8 cellular contexts compared by ENCODE assay signal in the genomic region with DNA sequence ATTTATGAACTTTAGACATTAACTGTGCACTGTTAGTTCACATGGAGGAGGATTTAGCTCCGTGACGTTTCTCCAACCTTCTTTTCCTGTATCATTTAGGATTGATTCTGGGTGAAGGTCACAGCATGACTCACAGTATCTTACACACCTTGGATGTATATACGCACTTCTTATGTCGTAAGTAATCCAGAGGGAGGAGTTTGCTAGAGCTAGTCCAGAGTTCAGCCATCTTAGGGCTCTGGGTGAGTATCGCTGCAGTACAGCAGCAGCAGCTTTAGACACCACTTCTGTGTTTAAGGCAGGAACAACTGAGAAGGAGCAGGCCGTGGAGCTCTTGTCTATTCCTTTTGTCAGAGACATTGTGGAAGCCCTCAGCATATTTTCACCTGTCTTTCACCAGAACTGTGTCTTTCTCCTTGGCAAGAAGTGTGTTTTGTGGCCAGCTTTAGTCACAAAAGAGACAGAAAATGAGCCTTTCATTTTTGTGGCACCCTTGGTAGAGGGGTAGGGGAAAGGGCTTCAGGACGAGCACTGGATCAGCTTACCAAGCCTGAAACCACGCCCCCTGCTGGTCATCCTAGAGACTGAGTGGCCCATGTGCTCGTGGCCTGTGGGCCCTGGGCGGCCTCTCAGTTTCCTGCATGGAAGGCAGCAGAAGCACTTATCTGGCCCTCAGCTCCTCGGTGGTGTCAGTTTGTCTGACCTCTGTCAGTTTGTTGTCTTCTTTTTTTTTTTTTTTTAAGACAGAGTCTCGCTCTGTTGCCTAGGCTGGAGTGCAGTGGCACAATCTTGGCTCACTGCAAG.
DNase-seq lines count a peak whose midpoint lies in the region; ATAC-seq and TF ChIP-seq lines count a peak whose summit lies in the region.

No MANE protein-coding gene starts in this region.

- ATAC-seq in HCT116 (peak; percentile 52), HG02973 (IDR thresholded peaks at IDR 0.05; ENCODE audit: unreplicated experiment) (no peak)
- peak; percentile 55 to 65 for ATAC-seq in activated T-cell treated with anti-CD3 and anti-CD28 coated beads, Interleukin-2, amount 50 U/mL, for 72 hours (replicated peaks in 1 of 2)

- H3K4ac ChIP-seq in trophoblast cell (ENCODE audit: low read depth, low read length) = no peak overlapping the region

- TF ChIP-seq POLR2A in HCT116 (IDR thresholded peaks at IDR 0.05; ENCODE audit: borderline replicate concordance, extremely low read depth, insufficient read depth, insufficient read length) (no peak), uterus (IDR thresholded peaks at IDR 0.05) (no peak)

- H3K4me2 ChIP-seq in HCT116 (ENCODE audit: low read length) (peak overlapping the region; percentile 33), trophoblast cell (ENCODE audit: low read length) (no peak overlapping the region)

- no peak overlapping the region for H3K27ac ChIP-seq in HCT116 (ENCODE audit: low read depth, low read length)
- H3K27ac ChIP-seq in trophoblast cell (ENCODE audit: low read depth, low read length) = no peak overlapping the region
- no peak overlapping the region for H3K27ac ChIP-seq in uterus

- H3K4me3 Mint-ChIP-seq in activated T-cell treated with anti-CD3 and anti-CD28 coated beads, Interleukin-2, amount 50 U/mL, for 72 hours = no peak overlapping the region

- H3K9me3 ChIP-seq in HCT116 (ENCODE audit: control insufficient read depth in 1 of 2, insufficient read depth in 1 of 2, low read depth in 1 of 2, low read length in 2 of 2) = no peaks in the 10 kb centered on the region
- H3K9me3 ChIP-seq in trophoblast cell (ENCODE audit: insufficient read depth, low read depth, low read length) = peaks cover 2% of the 10 kb centered on the region
- no peaks in the 10 kb centered on the region for H3K9me3 ChIP-seq in uterus

- no peak overlapping the region for H4K12ac ChIP-seq in trophoblast cell (ENCODE audit: low read depth, low read length)

- no peak for TF ChIP-seq RAD21 in HCT116 (IDR thresholded peaks at IDR 0.05; ENCODE audit: low read depth)

- BruUV-seq in HCT116 (replicated peaks; lab: Mats Ljungman, UMichigan) = no TSS peak

- H2AK5ac ChIP-seq in trophoblast cell (ENCODE audit: low read length) = no peak overlapping the region

- H3K9ac ChIP-seq in HCT116 (ENCODE audit: low read length) (no peak overlapping the region), trophoblast cell (ENCODE audit: low read length) (no peak overlapping the region)

- no peaks in the 10 kb centered on the region for H3K79me2 ChIP-seq in HCT116 (ENCODE audit: insufficient read depth, low read length)
- H3K79me2 ChIP-seq in trophoblast cell (ENCODE audit: control insufficient read depth, insufficient read depth, low read length, poor library complexity) = no peaks in the 10 kb centered on the region

- H3K36me3 ChIP-seq in HCT116 (ENCODE audit: control insufficient read depth in 1 of 2, insufficient read depth in 2 of 2, low read length in 2 of 2) (no peaks in the 10 kb centered on the region), trophoblast cell (ENCODE audit: control insufficient read depth in 1 of 2, insufficient read depth in 2 of 2, low read length in 2 of 2) (peaks cover 7 to 11% of the 10 kb centered on the region in 2 experiments), uterus (no peaks in the 10 kb centered on the region)

- no peaks in the 10 kb centered on the region for H3K27me3 ChIP-seq in HCT116 (ENCODE audit: insufficient read depth, low read length)
- H3K27me3 ChIP-seq in trophoblast cell (ENCODE audit: insufficient read depth, low read length) = no peaks in the 10 kb centered on the region
- no peaks in the 10 kb centered on the region for H3K27me3 ChIP-seq in uterus

- H3K23ac ChIP-seq in trophoblast cell (ENCODE audit: low read length) = no peak overlapping the region

- TF ChIP-seq CTCF in HCT116 (IDR thresholded peaks at IDR 0.05 in 2 of 3, conservative IDR thresholded peaks at IDR 0.05 in 1 of 3; ENCODE audit: borderline replicate concordance in 1 of 3, insufficient read depth in 1 of 3, low read depth in 2 of 3, low read length in 2 of 3) (peak; percentile 24 to 80 (median 79); a peak in 4 of 6 replicates), foreskin fibroblast (IDR thresholded peaks at IDR 0.05; ENCODE audit: low read depth, low read length) (peak; percentile 65), uterus (IDR thresholded peaks at IDR 0.05) (peak; percentile 54 to 72 (median 60))

- no peaks in the 10 kb centered on the region for H4K20me1 ChIP-seq in HCT116 (ENCODE audit: insufficient read depth)

- no peak overlapping the region for H2BK120ac ChIP-seq in trophoblast cell (ENCODE audit: insufficient read depth, low read length, poor library complexity)

- DNase-seq in CD1c-positive myeloid dendritic cell (ENCODE audit: extremely low spot score) (peak; percentile 80), HCT116 (ENCODE audit: low read depth, low spot score) (peak; percentile 52), RKO (ENCODE audit: low spot score) (peak; percentile 50), foreskin fibroblast (peak; percentile 41 to 78), trophoblast cell (peak; percentile 56 to 80), uterus (peak; percentile 61 to 72)
- peak; percentile 71 to 76 for DNase-seq in activated T-cell treated with anti-CD3 and anti-CD28 coated beads, Interleukin-2, amount 50 U/mL, for 72 hours

- H3K4me1 ChIP-seq in HCT116 (ENCODE audit: control insufficient read depth in 1 of 2, insufficient read depth in 2 of 2, low read length in 2 of 2) = peaks cover 10 to 24% of the 10 kb centered on the region in 2 experiments; a peak in 3 of 4 replicates
- no peaks in the 10 kb centered on the region for H3K4me1 ChIP-seq in trophoblast cell (ENCODE audit: control insufficient read depth in 1 of 2, insufficient read depth in 2 of 2, low read length in 2 of 2)
- no peaks in the 10 kb centered on the region for H3K4me1 ChIP-seq in uterus

- RAD21 ChIA-PET in HCT116 (lab: Charles Lee; ENCODE audit: low non-redundant PET in 1 of 2, low total read pairs in 2 of 2, uncharacterized antibody in 2 of 2, unreplicated experiment in 2 of 2) = interaction anchor here in 1 of 2 experiments (0.7 to 1.5 kb wide), 4 partner anchors 13 to 151 kb away, joined by 3 to 5 read pairs (median 4); a partner anchor contains a TSS

- H3K9me2 ChIP-seq in HCT116 (ENCODE audit: insufficient read depth) = no peaks in the 10 kb centered on the region

- H3K36me3 Mint-ChIP-seq in activated T-cell treated with anti-CD3 and anti-CD28 coated beads, Interleukin-2, amount 50 U/mL, for 72 hours (ENCODE audit: insufficient read depth in 2 of 2) = peaks cover 0 to 1% of the 10 kb centered on the region in 2 donors

- H4K91ac ChIP-seq in trophoblast cell (ENCODE audit: low read depth, low read length) = no peak overlapping the region

- H2AFZ ChIP-seq in HCT116 (ENCODE audit: low read depth, low read length, poor library complexity, severe bottlenecking) (no peak overlapping the region), trophoblast cell (ENCODE audit: insufficient read depth, low read length, poor library complexity) (no peak overlapping the region)

- intact Hi-C loops in HCT116 (cut with micrococcal nuclease) = loop anchor here (10.0 kb wide), 1 partner anchor 624 kb away; no protein-coding TSS in a partner anchor
- intact Hi-C loops in uterus (cut with DNase I; ENCODE audit: low total_unique reads) = loop anchor here (5.0 to 10.0 kb wide), 2 partner anchors 64 to 191 kb away; a partner anchor contains a TSS

- H3K4me3 ChIP-seq in HCT116 (replicated peaks in 1 of 2; ENCODE audit: low read depth in 1 of 2, low read length in 2 of 2) = no peak overlapping the region
- H3K4me3 ChIP-seq in foreskin fibroblast (ENCODE audit: low read depth in 1 of 2, low read length in 2 of 2) = no peak overlapping the region
- no peak overlapping the region for H3K4me3 ChIP-seq in trophoblast cell (ENCODE audit: low read depth, low read length)
- H3K4me3 ChIP-seq in uterus = no peak overlapping the region

- H3K14ac ChIP-seq in trophoblast cell (ENCODE audit: low read length) = no peak overlapping the region

- H4K8ac ChIP-seq in trophoblast cell (ENCODE audit: low read depth, low read length) = no peak overlapping the region

- no peak overlapping the region for H3K27ac Mint-ChIP-seq in activated T-cell treated with anti-CD3 and anti-CD28 coated beads, Interleukin-2, amount 50 U/mL, for 72 hours

- CTCF ChIA-PET in HCT116 (lab: Charles Lee) = interaction anchor here (0.6 to 5.7 kb wide), 32 partner anchors 10 to 681 kb away, joined by 3 to 120 read pairs (median 4); a partner anchor contains a TSS

- no CpG with 5 or more reads among the region's 12 CpGs for WGBS in trophoblast cell (ENCODE audit: extremely low coverage, insufficient coverage, insufficient read length)

- H3K27me3 Mint-ChIP-seq in activated T-cell treated with anti-CD3 and anti-CD28 coated beads, Interleukin-2, amount 50 U/mL, for 72 hours (ENCODE audit: low read depth) = no peaks in the 10 kb centered on the region

- no peaks in the 10 kb centered on the region for H3K9me3 Mint-ChIP-seq in activated T-cell treated with anti-CD3 and anti-CD28 coated beads, Interleukin-2, amount 50 U/mL, for 72 hours

- peaks cover 9% of the 10 kb centered on the region for H3K4me1 Mint-ChIP-seq in activated T-cell treated with anti-CD3 and anti-CD28 coated beads, Interleukin-2, amount 50 U/mL, for 72 hours (ENCODE audit: low read depth)

- H3K18ac ChIP-seq in trophoblast cell (ENCODE audit: low read length) = no peak overlapping the region

- no peak overlapping the region for H2BK12ac ChIP-seq in trophoblast cell (ENCODE audit: low read length)

- no peaks in the 10 kb centered on the region for H3K79me1 ChIP-seq in trophoblast cell (ENCODE audit: low read length)

- no peak overlapping the region for H2BK5ac ChIP-seq in trophoblast cell (ENCODE audit: low read depth, low read length, poor library complexity)

- POLR2A ChIA-PET in HCT116 (lab: Charles Lee) = interaction anchor here (1.0 kb wide), 1 partner anchor 10 kb away, joined by 3 read pairs; no protein-coding TSS in a partner anchor

TF ChIP-seq in HCT116, 20 proteins besides CTCF, POLR2A, EP300 and RAD21 (continues in another document):
- no peak for TF ChIP-seq EGR1 (IDR thresholded peaks at IDR 0.05; ENCODE audit: low read depth)
- no peak for TF ChIP-seq TCF7L2 (IDR thresholded peaks at IDR 0.05; ENCODE audit: borderline replicate concordance, extremely low read depth, insufficient read depth, insufficient read length)
- TF ChIP-seq, protein P1, sequence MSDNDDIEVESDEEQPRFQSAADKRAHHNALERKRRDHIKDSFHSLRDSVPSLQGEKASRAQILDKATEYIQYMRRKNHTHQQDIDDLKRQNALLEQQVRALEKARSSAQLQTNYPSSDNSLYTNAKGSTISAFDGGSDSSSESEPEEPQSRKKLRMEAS (IDR thresholded peaks at IDR 0.05) = no peak
- TF ChIP-seq SRF (IDR thresholded peaks at IDR 0.05; ENCODE audit: low read depth) = no peak
- TF ChIP-seq YY1 (IDR thresholded peaks at IDR 0.05; ENCODE audit: extremely low read depth, insufficient replicate concordance, low read depth, low read length) = no peak
- TF ChIP-seq, protein P2, sequence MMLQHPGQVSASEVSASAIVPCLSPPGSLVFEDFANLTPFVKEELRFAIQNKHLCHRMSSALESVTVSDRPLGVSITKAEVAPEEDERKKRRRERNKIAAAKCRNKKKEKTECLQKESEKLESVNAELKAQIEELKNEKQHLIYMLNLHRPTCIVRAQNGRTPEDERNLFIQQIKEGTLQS (IDR thresholded peaks at IDR 0.05) = no peak
- TF ChIP-seq ZFX (IDR thresholded peaks at IDR 0.05) = no peak
